8 cellular contexts compared by ENCODE assay signal in genomic region chr5:143213851-143214363, GRCh38.
DNase-seq lines count a peak whose midpoint lies in the region; ATAC-seq and TF ChIP-seq lines count a peak whose summit lies in the region.

No MANE protein-coding gene starts in this region.

- 65 to 68% methylated on average over 12 of the region's 12 CpGs for WGBS in transverse colon (ENCODE audit: low coverage in 1 of 2), 2 donors

- no peaks in the 10 kb centered on the region for H3K27me3 ChIP-seq in transverse colon

- H3K36me3 ChIP-seq in transverse colon, result no peaks in the 10 kb centered on the region

- peak; percentile 47 for ATAC-seq in GM18508 (IDR thresholded peaks at IDR 0.05; ENCODE audit: insufficient read depth, unreplicated experiment)
- peak; percentile 70 for ATAC-seq in GM21390 (IDR thresholded peaks at IDR 0.05; ENCODE audit: unreplicated experiment)
- ATAC-seq in HG03469 (IDR thresholded peaks at IDR 0.05; ENCODE audit: unreplicated experiment), result peak; percentile 42

- no peak for TF ChIP-seq EP300 in transverse colon (IDR thresholded peaks at IDR 0.05; ENCODE audit: low read depth)

- peaks cover 0 to 6% (median 2%) of the 10 kb centered on the region in 4 donors for H3K4me1 ChIP-seq in transverse colon

- DNase-seq in foreskin fibroblast (no peak), DMS53 treated with DMSO at 0.1 percent for 48 hours (lab: John Stamatoyannopoulos, UW; ENCODE audit: unreplicated experiment) (no peak), transverse colon (no peak), NCI-H1048 (lab: John Stamatoyannopoulos, UW) (no peak)
- DNase-seq in stimulated activated CD4-positive, alpha-beta T cell treated with anti-CD3 and anti-CD28 coated beads, Interleukin-1b, Interleukin-23, amount 100 ng/mL, for 48 hours, result no peak

- no peak for TF ChIP-seq POLR2A in transverse colon (IDR thresholded peaks at IDR 0.05)

- H3K27ac ChIP-seq in transverse colon, result peak overlapping the region in 1 of 4 donors; percentile 9

- in situ Hi-C loops in transverse colon (cut with MboI; ENCODE audit: low pct_ligation_motif_present in 1 of 4, low pct_unique_long_range_greater_than_20kb in 1 of 4, low sequenced_read_pairs in 3 of 4), result no loop called here

- TF ChIP-seq CTCF in foreskin fibroblast (IDR thresholded peaks at IDR 0.05; ENCODE audit: low read depth, low read length), result peak; percentile 10
- no peak for TF ChIP-seq CTCF in transverse colon (IDR thresholded peaks at IDR 0.05)

- no peak overlapping the region for H3K4me3 ChIP-seq in foreskin fibroblast (ENCODE audit: low read depth in 1 of 2, low read length in 2 of 2)
- no peak overlapping the region for H3K4me3 ChIP-seq in transverse colon

- no peaks in the 10 kb centered on the region for H3K9me3 ChIP-seq in transverse colon

- intact Hi-C loops in transverse colon (cut with DNase I; ENCODE audit: low total_unique reads), result no loop called here
